Comparison of ENCODE assay signal across 9 cellular contexts in the genomic region with DNA sequence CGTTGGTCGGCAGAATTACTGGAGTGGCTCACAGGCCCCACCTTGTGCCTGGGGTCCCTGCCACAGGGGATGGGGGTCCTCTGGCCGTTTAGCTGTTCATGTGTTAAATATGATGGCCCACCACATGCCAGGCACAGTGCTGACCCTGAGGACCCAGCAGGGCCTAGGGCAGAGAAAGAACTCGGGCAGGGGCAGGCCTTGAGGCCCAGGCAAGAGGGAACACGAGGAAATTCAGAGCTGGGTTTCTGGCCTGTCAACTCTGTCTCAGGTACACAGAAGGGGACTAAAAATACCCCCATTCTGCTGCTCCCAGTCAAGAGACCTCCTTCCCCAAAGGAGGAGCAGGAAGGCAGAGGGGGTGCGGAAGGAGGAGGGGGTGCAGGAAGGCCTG.
DNase-seq lines count a peak whose midpoint lies in the region; ATAC-seq and TF ChIP-seq lines count a peak whose summit lies in the region.
"Had no signal": no experiment of that assay in that cellular context is flagged by ENCODE, and none has a peak within 500 bp of the region (broad histone marks: within the 10 kb centered on the region; RNA-seq: fewer than 3 reads in every experiment).

No MANE protein-coding gene starts in this region.

- H3K4me3 ChIP-seq in heart right ventricle (no peak overlapping the region), urinary bladder (ENCODE audit: low read depth, low read length) (no peak overlapping the region)
- no peak overlapping the region for H3K4me3 ChIP-seq in naive thymus-derived CD4-positive, alpha-beta T cell (ENCODE audit: low read length)

- peaks cover 6 to 79% (median 68%) of the 10 kb centered on the region in 9 donors for H3K4me1 ChIP-seq in heart right ventricle
- H3K4me1 ChIP-seq in naive thymus-derived CD4-positive, alpha-beta T cell (ENCODE audit: control insufficient read depth in 2 of 2, insufficient read depth in 2 of 2, low read length in 2 of 2) = peaks cover 54 to 81% of the 10 kb centered on the region in 2 donors
- no peaks in the 10 kb centered on the region for H3K4me1 ChIP-seq in urinary bladder (ENCODE audit: insufficient read depth)

- DNase-seq in heart right ventricle = no peak
- no peak for DNase-seq in left cardiac atrium
- no peak for DNase-seq in naive thymus-derived CD4-positive, alpha-beta T cell
- DNase-seq in DMS53 (lab: John Stamatoyannopoulos, UW) = no peak
- DNase-seq: NCI-H2227 treated with DMSO at 0.1 percent for 48 hours had no signal

- POLR2A ChIA-PET in naive thymus-derived CD4-positive, alpha-beta T cell (lab: Charles Lee) = interaction anchor here (1.0 to 8.8 kb wide), 10 partner anchors 7 to 86 kb away, joined by 3 to 287 read pairs (median 13); no protein-coding TSS in a partner anchor

- no peaks in the 10 kb centered on the region for H3K9me3 Mint-ChIP-seq in activated naive CD8-positive, alpha-beta T cell (ENCODE audit: low read depth)
- H3K9me3 Mint-ChIP-seq in naive thymus-derived CD4-positive, alpha-beta T cell = peaks cover 0 to 2% (median 0%) of the 10 kb centered on the region in 11 donors

- no peaks in the 10 kb centered on the region for H3K9me3 ChIP-seq in heart right ventricle
- no peaks in the 10 kb centered on the region for H3K9me3 ChIP-seq in naive thymus-derived CD4-positive, alpha-beta T cell (ENCODE audit: control insufficient read depth in 2 of 3, low read length in 3 of 3)

- CTCF ChIA-PET in naive thymus-derived CD4-positive, alpha-beta T cell (lab: Charles Lee) = interaction anchor here (2.0 to 2.8 kb wide), 2 partner anchors 11 to 24 kb away, joined by 18 to 23 read pairs; no protein-coding TSS in a partner anchor

- no peaks in the 10 kb centered on the region for H3K27me3 ChIP-seq in heart right ventricle
- H3K27me3 ChIP-seq in naive thymus-derived CD4-positive, alpha-beta T cell (ENCODE audit: control insufficient read depth in 2 of 2, insufficient read depth in 2 of 2, low read length in 2 of 2) = no peaks in the 10 kb centered on the region

- peaks cover 0 to 37% (median 8%) of the 10 kb centered on the region in 9 donors for H3K36me3 ChIP-seq in heart right ventricle
- H3K36me3 ChIP-seq in naive thymus-derived CD4-positive, alpha-beta T cell (ENCODE audit: control insufficient read depth in 2 of 3, insufficient read depth in 3 of 3, low read length in 3 of 3) = peaks cover 0 to 4% (median 0%) of the 10 kb centered on the region in 3 experiments
- peaks cover 2% of the 10 kb centered on the region for H3K36me3 ChIP-seq in urinary bladder (ENCODE audit: insufficient read depth)

- H3K27ac ChIP-seq in heart right ventricle = peak overlapping the region in 9 of 10 donors; percentile 36 to 94 (median 82)
- peak overlapping the region; percentile 92 for H3K27ac ChIP-seq in naive thymus-derived CD4-positive, alpha-beta T cell (ENCODE audit: low read depth, low read length)
- peak overlapping the region; percentile 25 for H3K27ac ChIP-seq in urinary bladder (ENCODE audit: low read depth)

- no peak for TF ChIP-seq CTCF in heart right ventricle (IDR thresholded peaks at IDR 0.05)

- peak overlapping the region; percentile 49 for H3K4me3 Mint-ChIP-seq in activated naive CD8-positive, alpha-beta T cell
- H3K4me3 Mint-ChIP-seq in naive thymus-derived CD4-positive, alpha-beta T cell = peak overlapping the region in 9 of 10 donors; percentile 42 to 81 (median 57)

- no peaks in the 10 kb centered on the region for H3K27me3 Mint-ChIP-seq in activated naive CD8-positive, alpha-beta T cell
- H3K27me3 Mint-ChIP-seq in naive thymus-derived CD4-positive, alpha-beta T cell = no peaks in the 10 kb centered on the region

- ATAC-seq in heart right ventricle (no peak), left cardiac atrium (no peak), HG02852 (IDR thresholded peaks at IDR 0.05; ENCODE audit: unreplicated experiment) (no peak), HG03159 (IDR thresholded peaks at IDR 0.05; ENCODE audit: unreplicated experiment) (no peak)
- no peak for ATAC-seq in naive thymus-derived CD4-positive, alpha-beta T cell

- H3K4me1 Mint-ChIP-seq in activated naive CD8-positive, alpha-beta T cell (ENCODE audit: low read depth) = peaks cover 72% of the 10 kb centered on the region
- H3K4me1 Mint-ChIP-seq in naive thymus-derived CD4-positive, alpha-beta T cell = peaks cover 49 to 84% (median 76%) of the 10 kb centered on the region in 7 donors

- WGBS in heart right ventricle, 2 donors = 56 to 61% methylated on average over 6 of the region's 6 CpGs
- 67% methylated on average over 6 of the region's 6 CpGs for WGBS in urinary bladder

- intact Hi-C loops in heart right ventricle (cut with DNase I) = loop anchor here in 1 of 10 donors (5.0 kb wide), 1 partner anchor 67 kb away; a partner anchor contains a TSS
- intact Hi-C loops in left cardiac atrium (cut with DNase I) = no loop called here
- intact Hi-C loops in naive thymus-derived CD4-positive, alpha-beta T cell (cut with micrococcal nuclease) = loop anchor here (2.0 to 10.0 kb wide), 3 partner anchors 39 to 247 kb away; a partner anchor contains a TSS

- H3K36me3 Mint-ChIP-seq in activated naive CD8-positive, alpha-beta T cell = peaks cover 12% of the 10 kb centered on the region
- H3K36me3 Mint-ChIP-seq in naive thymus-derived CD4-positive, alpha-beta T cell = peaks cover 0 to 24% (median 4%) of the 10 kb centered on the region in 5 donors

- peak overlapping the region; percentile 95 for H3K27ac Mint-ChIP-seq in activated naive CD8-positive, alpha-beta T cell
- H3K27ac Mint-ChIP-seq in naive thymus-derived CD4-positive, alpha-beta T cell = peak overlapping the region; percentile 88 to 100 (median 99)

Comparison
In these comparisons a context has a peak if more than half of its experiments do, and no peak if none do; other contexts are left out.
1. H3K27ac ChIP-seq: peak in every context shown above with its lines; median percentile 92 in naive thymus-derived CD4-positive, alpha-beta T cell; 82 in heart right ventricle; 25 in urinary bladder.
2. intact Hi-C loops: an anchor here in naive thymus-derived CD4-positive, alpha-beta T cell (2.0 to 10.0 kb wide); none called in left cardiac atrium.